Comparison of ENCODE assay signal across 11 cellular contexts in the genomic region with DNA sequence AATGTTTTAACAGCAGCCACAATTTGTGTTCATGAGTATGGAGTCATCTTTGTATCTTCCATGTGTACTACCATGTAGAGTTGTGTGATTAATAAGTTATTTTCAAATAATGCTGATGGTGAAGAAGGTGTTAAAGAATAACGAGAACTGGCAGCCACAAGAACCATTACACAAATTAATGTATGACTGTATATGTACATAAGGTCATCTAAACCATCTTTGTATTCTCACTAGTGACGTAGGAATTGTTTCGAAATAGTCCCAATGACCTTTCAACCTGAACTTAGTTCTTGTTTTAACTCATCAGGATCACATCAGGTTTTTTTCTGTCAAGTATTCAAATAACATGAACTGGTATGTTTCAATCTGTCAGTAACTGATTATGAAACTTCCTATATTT. TPM values are rescaled to one million over a fixed set of nuclear protein-coding genes. Genes with fewer than 3 reads are reported as not detected.
DNase-seq lines count a peak whose midpoint lies in the region; ATAC-seq, FAIRE-seq and TF ChIP-seq lines count a peak whose summit lies in the region.
"Had no signal": no experiment of that assay in that cellular context is flagged by ENCODE, and none has a peak within 500 bp of the region (broad histone marks: within the 10 kb centered on the region; RNA-seq: fewer than 3 reads in every experiment).

No MANE protein-coding gene starts in this region.

- H3K4me3 Mint-ChIP-seq in activated T-helper 17 cell treated with anti-CD3 and anti-CD28 coated beads, Interleukin-2, amount 50 U/mL, for 72 hours, result no peak overlapping the region
- H3K4me3 Mint-ChIP-seq: nephron had no signal

- no peaks in the 10 kb centered on the region for H3K4me1 ChIP-seq in testis
- H3K4me1 ChIP-seq: BLaER1 had no signal

- intact Hi-C loops in testis (cut with DNase I; ENCODE audit: low total_unique reads), result no loop called here

- ATAC-seq in GM19468 (IDR thresholded peaks at IDR 0.05; ENCODE audit: extremely low read depth, unreplicated experiment), result peak; percentile 95
- ATAC-seq in HG03064 (IDR thresholded peaks at IDR 0.05; ENCODE audit: low read depth, unreplicated experiment), result peak; percentile 97
- ATAC-seq in activated T-helper 17 cell treated with anti-CD3 and anti-CD28 coated beads, Interleukin-2, amount 50 U/mL, for 72 hours (replicated peaks), result peak; percentile 26

- in situ Hi-C loops in GM13976 (cut with MboI; ENCODE audit: low sequenced_read_pairs, unreplicated experiment), result no loop called here

- DNase-seq in GM13976 (ENCODE audit: low spot score) (peak; percentile 50), RKO (ENCODE audit: low spot score) (no peak), testis (no peak), H54 (ENCODE audit: insufficient read length, low spot score) (no peak), anterior cingulate cortex (lab: John Stamatoyannopoulos, UW) (no peak)
- DNase-seq: NCI-H1092 treated with DMSO at 0.1 percent for 48 hours had no signal

- no peak for FAIRE-seq in H54 (lab: Jason Lieb, UNC)

- no peaks in the 10 kb centered on the region for H3K27me3 ChIP-seq in testis
- H3K27me3 ChIP-seq: BLaER1 had no signal

- no peak overlapping the region for H3K27ac Mint-ChIP-seq in activated T-helper 17 cell treated with anti-CD3 and anti-CD28 coated beads, Interleukin-2, amount 50 U/mL, for 72 hours
- H3K27ac Mint-ChIP-seq: nephron had no signal

- H3K36me3 Mint-ChIP-seq in activated T-helper 17 cell treated with anti-CD3 and anti-CD28 coated beads, Interleukin-2, amount 50 U/mL, for 72 hours (ENCODE audit: low read depth), result no peaks in the 10 kb centered on the region

- TF ChIP-seq CTCF in GM13976 (IDR thresholded peaks at IDR 0.05; ENCODE audit: borderline replicate concordance, control extremely low read depth, extremely low read depth, insufficient read depth, missing control alignments) (no peak), testis (IDR thresholded peaks at IDR 0.05) (no peak)

- H3K27ac ChIP-seq in testis, result no peak overlapping the region
- H3K27ac ChIP-seq: BLaER1 had no signal

- no peaks in the 10 kb centered on the region for H3K36me3 ChIP-seq in testis (ENCODE audit: low read depth, missing control alignments)
- H3K36me3 ChIP-seq: BLaER1 had no signal

- H3K27me3 Mint-ChIP-seq in activated T-helper 17 cell treated with anti-CD3 and anti-CD28 coated beads, Interleukin-2, amount 50 U/mL, for 72 hours, result no peaks in the 10 kb centered on the region

- H3K4me3 ChIP-seq in testis, result no peak overlapping the region
- H3K4me3 ChIP-seq: BLaER1 had no signal

- H3K9me3 Mint-ChIP-seq in activated T-helper 17 cell treated with anti-CD3 and anti-CD28 coated beads, Interleukin-2, amount 50 U/mL, for 72 hours, result no peaks in the 10 kb centered on the region
- H3K9me3 Mint-ChIP-seq: nephron had no signal

- no peaks in the 10 kb centered on the region for H3K9me3 ChIP-seq in testis
- H3K9me3 ChIP-seq: BLaER1 had no signal

- H3K4me1 Mint-ChIP-seq in activated T-helper 17 cell treated with anti-CD3 and anti-CD28 coated beads, Interleukin-2, amount 50 U/mL, for 72 hours, result no peaks in the 10 kb centered on the region
- H3K4me1 Mint-ChIP-seq: nephron had no signal

- 85 to 87% methylated on average over 3 of the region's 3 CpGs for WGBS in testis, 2 donors

- TF ChIP-seq POLR2A in testis (IDR thresholded peaks at IDR 0.05) (no peak), H54 (IDR thresholded peaks at IDR 0.05; ENCODE audit: low read depth, low read length) (no peak)

RNA-seq across cellular contexts. Expression of gene NOCT, which starts 48.3 kb away (rescaled TPM):
- 10 to 100 TPM; 12.4 to 18.7 TPM for total RNA-seq in activated T-helper 17 cell treated with anti-CD3 and anti-CD28 coated beads, Interleukin-2, amount 50 U/mL, for 72 hours
- 10 to 100 TPM; 19.0 to 19.3 TPM for total RNA-seq in testis
- polyA plus RNA-seq in testis (ENCODE audit: insufficient read depth, low read depth, low replicate concordance), result 7.7 TPM

Comparison
In these comparisons a context has a peak if more than half of its experiments do, and no peak if none do; other contexts are left out.
1. ATAC-seq: peak in every context shown above with its lines; median percentile 97 in HG03064; 95 in GM19468; 26 in activated T-helper 17 cell treated with anti-CD3 and anti-CD28 coated beads, Interleukin-2, amount 50 U/mL, for 72 hours.